In the genomic region with DNA sequence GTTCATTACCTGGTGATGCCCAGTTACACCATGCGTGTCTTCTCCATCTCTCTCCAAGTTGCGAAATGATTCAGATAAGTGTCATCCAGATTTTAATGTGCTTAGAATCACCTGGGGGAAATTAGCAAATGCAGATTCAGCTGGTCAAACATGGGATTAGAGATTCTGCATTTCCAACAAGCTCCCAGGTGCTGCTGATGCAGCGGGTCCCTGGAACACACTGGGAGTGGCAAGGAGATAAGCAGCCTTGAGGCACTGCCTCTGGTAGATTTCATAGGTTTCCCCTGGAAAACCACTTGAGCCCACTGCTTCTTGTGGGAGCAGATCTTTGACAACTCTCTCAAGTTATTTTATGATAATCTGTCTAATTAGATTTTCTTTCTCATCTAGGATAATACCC, we compare ENCODE assay signal across 17 cellular contexts.
DNase-seq lines count a peak whose midpoint lies in the region; ATAC-seq, FAIRE-seq and TF ChIP-seq lines count a peak whose summit lies in the region.
"Had no signal": no experiment of that assay in that cellular context is flagged by ENCODE, and none has a peak within 500 bp of the region (broad histone marks: within the 10 kb centered on the region; RNA-seq: fewer than 3 reads in every experiment).

No MANE protein-coding gene starts in this region.

- peaks cover 72% of the 10 kb centered on the region for H3K4me1 Mint-ChIP-seq in GM23338

- H3K9me3 Mint-ChIP-seq in GM23338, result peaks cover 13% of the 10 kb centered on the region
- H3K9me3 Mint-ChIP-seq: CD8-positive, alpha-beta memory T cell had no signal

- no peaks in the 10 kb centered on the region for H3K27me3 ChIP-seq in GM23338 (ENCODE audit: insufficient read depth)
- H3K27me3 ChIP-seq in bronchial epithelial cell (ENCODE audit: control insufficient read depth, insufficient read depth, low read length), result no peaks in the 10 kb centered on the region
- no peaks in the 10 kb centered on the region for H3K27me3 ChIP-seq in iPS-18a (ENCODE audit: control insufficient read depth, insufficient read depth, low read length)
- H3K27me3 ChIP-seq: BLaER1 had no signal

- H3K4me3 Mint-ChIP-seq in GM23338, result no peak overlapping the region
- H3K4me3 Mint-ChIP-seq: CD8-positive, alpha-beta memory T cell; HFFc6 had no signal

- TF ChIP-seq CTCF in GM23338 (conservative IDR thresholded peaks at IDR 0.05; ENCODE audit: low read depth in 2 of 2) (no peak), bronchial epithelial cell (IDR thresholded peaks at IDR 0.05; ENCODE audit: insufficient read depth, low read length, severe bottlenecking) (no peak)

- H3K79me2 ChIP-seq in GM23338 (replicated peaks; ENCODE audit: insufficient read depth), result peaks cover 21% of the 10 kb centered on the region

- peaks cover 18% of the 10 kb centered on the region for H3K36me3 Mint-ChIP-seq in GM23338 (ENCODE audit: low read depth)
- H3K36me3 Mint-ChIP-seq: CD8-positive, alpha-beta memory T cell had no signal

- no peak overlapping the region; the same call in 1 of the 2 replicates for H3K27ac ChIP-seq in GM23338 (ENCODE audit: low read depth)
- no peak overlapping the region for H3K27ac ChIP-seq in iPS-18a (ENCODE audit: low read length)
- H3K27ac ChIP-seq: BLaER1 had no signal

- no peaks in the 10 kb centered on the region for H4K20me1 ChIP-seq in GM23338 (replicated peaks; ENCODE audit: insufficient read depth)
- H4K20me1 ChIP-seq: BLaER1 had no signal

- ATAC-seq in GM23338, result peak; percentile 61

- no peak for FAIRE-seq in bronchial epithelial cell (lab: Jason Lieb, UNC)

- H3K9ac ChIP-seq in iPS-18a (ENCODE audit: low read length), result no peak overlapping the region
- H3K9ac ChIP-seq: BLaER1 had no signal

- H3K36me3 ChIP-seq in GM23338 (ENCODE audit: insufficient read depth) (peaks cover 3% of the 10 kb centered on the region; the same call in 1 of the 2 replicates), bronchial epithelial cell (ENCODE audit: control insufficient read depth, insufficient read depth, low read length) (no peaks in the 10 kb centered on the region), iPS-18a (ENCODE audit: control insufficient read depth, low read depth, low read length) (peaks cover 6% of the 10 kb centered on the region)
- H3K36me3 ChIP-seq: BLaER1 had no signal

- H3K4me3 ChIP-seq in GM23338, result no peak overlapping the region
- no peak overlapping the region for H3K4me3 ChIP-seq in bronchial epithelial cell (ENCODE audit: low read depth, low read length)
- peak overlapping the region; percentile 3 for H3K4me3 ChIP-seq in iPS-18a (ENCODE audit: low read length)
- H3K4me3 ChIP-seq: BLaER1 had no signal

- H3K9me3 ChIP-seq in iPS-18a (ENCODE audit: control insufficient read depth, low read depth, low read length), result no peaks in the 10 kb centered on the region
- H3K9me3 ChIP-seq: Caco-2 had no signal

- DNase-seq in NCI-H146 (lab: John Stamatoyannopoulos, UW) (peak; percentile 6), NCI-H146 treated with DMSO at 0.1 percent for 48 hours (lab: John Stamatoyannopoulos, UW; ENCODE audit: unreplicated experiment) (no peak), GM23338 (ENCODE audit: low spot score) (peak; percentile 37), bronchial epithelial cell (ENCODE audit: low read depth) (peak; percentile 18), iPS-NIHi7 (ENCODE audit: extremely low spot score) (no peak), NCI-H774 (lab: John Stamatoyannopoulos, UW) (no peak)
- no peak for DNase-seq in stimulated activated CD4-positive, alpha-beta T cell treated with anti-CD3 and anti-CD28 coated beads, Interleukin-2, amount 100 ng/mL, for 48 hours
- DNase-seq: 8988T; AML-193; Caco-2; CD8-positive, alpha-beta memory T cell; DMS53; GF-D8; HCEC 1CT; HFFc6 had no signal

- H2AFZ ChIP-seq in GM23338, result no peak overlapping the region

- H3K27me3 Mint-ChIP-seq in GM23338 (ENCODE audit: insufficient read depth, low read depth, poor library complexity), result peaks cover 9% of the 10 kb centered on the region

- peak overlapping the region; percentile 23 for H3K4me2 ChIP-seq in GM23338
- H3K4me2 ChIP-seq: BLaER1 had no signal

- H3K27ac Mint-ChIP-seq in GM23338, result no peak overlapping the region
- H3K27ac Mint-ChIP-seq: CD8-positive, alpha-beta memory T cell; HFFc6 had no signal

- H3K4me1 ChIP-seq in GM23338 (ENCODE audit: insufficient read depth), result peaks cover 63% of the 10 kb centered on the region
- peaks cover 56% of the 10 kb centered on the region for H3K4me1 ChIP-seq in iPS-18a (ENCODE audit: control insufficient read depth, low read depth, low read length)
- H3K4me1 ChIP-seq: BLaER1, Caco-2 had no signal

- H3F3A ChIP-seq in GM23338 (replicated peaks; ENCODE audit: low read depth), result no peaks in the 10 kb centered on the region

- H3K9me2 ChIP-seq in GM23338 (ENCODE audit: insufficient read depth), result no peaks in the 10 kb centered on the region

TF ChIP-seq in GM23338, 12 proteins besides CTCF, POLR2A, EP300 and RAD21:
- TF ChIP-seq POLR2AphosphoS5 (IDR thresholded peaks at IDR 0.05; ENCODE audit: low read depth), result no peak
- peak; percentile 31; the same call in 1 of the 2 replicates for TF ChIP-seq NANOG (IDR thresholded peaks at IDR 0.05; ENCODE audit: borderline replicate concordance)

Comparison
In these comparisons a context has a peak if more than half of its experiments do, and no peak if none do; other contexts are left out.
1. DNase-seq: peak in NCI-H146 (single experiment), GM23338 (single experiment) and bronchial epithelial cell (single experiment); none in NCI-H146 treated with DMSO at 0.1 percent for 48 hours (single experiment), iPS-NIHi7 (single experiment), NCI-H774 (single experiment) and stimulated activated CD4-positive, alpha-beta T cell treated with anti-CD3 and anti-CD28 coated beads, Interleukin-2, amount 100 ng/mL, for 48 hours (0 of 2).